ENCODE assay signal across 17 cellular contexts in the genomic region with DNA sequence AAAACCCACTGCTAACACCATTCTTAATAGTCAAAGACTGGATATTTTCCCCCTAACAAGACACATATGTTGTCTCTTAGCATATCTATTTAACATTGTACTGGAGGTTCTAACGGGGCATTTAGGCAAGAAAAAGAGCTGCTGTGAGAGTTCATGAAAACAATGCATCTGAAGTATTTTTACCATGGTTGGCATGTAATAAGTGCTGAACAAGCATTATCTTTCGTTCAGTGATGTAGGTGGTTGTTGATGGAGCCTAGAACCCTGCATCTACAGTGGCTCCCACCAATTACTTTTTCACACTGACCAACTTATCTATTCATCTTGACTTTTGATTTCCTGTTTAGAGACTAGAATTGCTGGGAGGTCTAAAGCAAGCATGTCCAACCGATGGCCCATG. TPM values are rescaled to one million over a fixed set of nuclear protein-coding genes. Genes with fewer than 3 reads are reported as not detected.
A peak's percentile ranks its signal among the peaks of the same experiment; 100 is the strongest.
DNase-seq lines count a peak whose midpoint lies in the region; ATAC-seq and TF ChIP-seq lines count a peak whose summit lies in the region.
"Had no signal": no experiment of that assay in that cellular context is flagged by ENCODE, and none has a peak within 500 bp of the region (broad histone marks: within the 10 kb centered on the region; RNA-seq: fewer than 3 reads in every experiment).

No MANE protein-coding gene starts in this region.

- no peaks in the 10 kb centered on the region for H3K27me3 ChIP-seq in DOHH2 (ENCODE audit: control insufficient read depth, low read length)
- no peaks in the 10 kb centered on the region for H3K27me3 ChIP-seq in neutrophil
- H3K27me3 ChIP-seq in left lung = no peaks in the 10 kb centered on the region

- H3K4me2 ChIP-seq in DOHH2 (ENCODE audit: low read length) = peak overlapping the region; percentile 37
- H3K4me2 ChIP-seq: PC-9, SK-N-SH had no signal

- ATAC-seq in left lung = no peak

- peaks cover 10% of the 10 kb centered on the region; the same call in 1 of the 2 replicates for H4K20me1 ChIP-seq in DOHH2 (ENCODE audit: control insufficient read depth, insufficient read depth, low read depth, low read length)

- H3K36me3 Mint-ChIP-seq in T-helper 2 cell treated with Interferon-gamma antibody and Interleukin-4, amounts not matched to agents 5 μg/mL and 100 μg/mL, for 36 hours (ENCODE audit: low read depth) = peaks cover 5% of the 10 kb centered on the region
- peaks cover 20% of the 10 kb centered on the region for H3K36me3 Mint-ChIP-seq in activated T-helper 1 cell treated with anti-CD3 and anti-CD28 coated beads, Interleukin-12 subunit alpha, Interleukin-12 subunit beta, Interleukin-2, Interleukin-4 antibody, amounts not matched to agents 30 ng/mL and 10 ng/mL and 1 ng/mL, durations not matched to agents 14 hours and 24 hours and 36 hours (ENCODE audit: low read depth)

- H3K27ac Mint-ChIP-seq in T-helper 2 cell treated with Interferon-gamma antibody and Interleukin-4, amounts not matched to agents 5 μg/mL and 100 μg/mL, for 36 hours = no peak overlapping the region
- peak overlapping the region; percentile 45 for H3K27ac Mint-ChIP-seq in activated T-helper 1 cell treated with anti-CD3 and anti-CD28 coated beads, Interleukin-12 subunit alpha, Interleukin-12 subunit beta, Interleukin-2, Interleukin-4 antibody, amounts not matched to agents 30 ng/mL and 10 ng/mL and 1 ng/mL, durations not matched to agents 14 hours and 24 hours and 36 hours

- TF ChIP-seq CTCF in DOHH2 (IDR thresholded peaks at IDR 0.05; ENCODE audit: low read depth, low read length, poor library complexity, severe bottlenecking) (no peak), neutrophil (IDR thresholded peaks at IDR 0.05) (no peak), left lung (IDR thresholded peaks at IDR 0.05) (no peak)

- peaks cover 12% of the 10 kb centered on the region; the same call in 1 of the 2 replicates for H3F3A ChIP-seq in DOHH2 (ENCODE audit: control insufficient read depth, insufficient read depth)

- peaks cover 58% of the 10 kb centered on the region for H3K4me1 Mint-ChIP-seq in T-helper 2 cell treated with Interferon-gamma antibody and Interleukin-4, amounts not matched to agents 5 μg/mL and 100 μg/mL, for 36 hours (ENCODE audit: low read depth)
- peaks cover 77% of the 10 kb centered on the region for H3K4me1 Mint-ChIP-seq in activated T-helper 1 cell treated with anti-CD3 and anti-CD28 coated beads, Interleukin-12 subunit alpha, Interleukin-12 subunit beta, Interleukin-2, Interleukin-4 antibody, amounts not matched to agents 30 ng/mL and 10 ng/mL and 1 ng/mL, durations not matched to agents 14 hours and 24 hours and 36 hours (ENCODE audit: low read depth)

- H3K4me1 ChIP-seq in DOHH2 (ENCODE audit: control insufficient read depth, low read length) (peaks cover 40% of the 10 kb centered on the region), neutrophil (ENCODE audit: control insufficient read depth in 1 of 2, insufficient read depth in 1 of 2, low read depth in 1 of 2, low read length in 1 of 2) (peaks cover 88 to 89% of the 10 kb centered on the region in 2 experiments), left lung (peaks cover 51 to 96% of the 10 kb centered on the region in 2 donors)

- H3K9me3 Mint-ChIP-seq in T-helper 2 cell treated with Interferon-gamma antibody and Interleukin-4, amounts not matched to agents 5 μg/mL and 100 μg/mL, for 36 hours = no peaks in the 10 kb centered on the region
- no peaks in the 10 kb centered on the region for H3K9me3 Mint-ChIP-seq in activated T-helper 1 cell treated with anti-CD3 and anti-CD28 coated beads, Interleukin-12 subunit alpha, Interleukin-12 subunit beta, Interleukin-2, Interleukin-4 antibody, amounts not matched to agents 30 ng/mL and 10 ng/mL and 1 ng/mL, durations not matched to agents 14 hours and 24 hours and 36 hours

- H3K9me3 ChIP-seq in DOHH2 (ENCODE audit: control insufficient read depth, insufficient read depth, low read length) = no peaks in the 10 kb centered on the region
- no peaks in the 10 kb centered on the region for H3K9me3 ChIP-seq in neutrophil
- no peaks in the 10 kb centered on the region for H3K9me3 ChIP-seq in left lung
- H3K9me3 ChIP-seq: SK-N-SH had no signal

- no peaks in the 10 kb centered on the region for H3K36me3 ChIP-seq in DOHH2 (ENCODE audit: control insufficient read depth, low read length)
- H3K36me3 ChIP-seq in neutrophil = no peaks in the 10 kb centered on the region
- no peaks in the 10 kb centered on the region for H3K36me3 ChIP-seq in left lung

- no peak overlapping the region for H3K4me3 ChIP-seq in DOHH2 (ENCODE audit: low read length)
- H3K4me3 ChIP-seq in neutrophil (ENCODE audit: low read depth in 1 of 2, low read length in 1 of 2) = peak overlapping the region in 1 of 2 experiments; percentile 39
- H3K4me3 ChIP-seq in left lung = no peak overlapping the region
- H3K4me3 ChIP-seq: PC-9 had no signal

- H3K79me2 ChIP-seq in DOHH2 (ENCODE audit: control insufficient read depth, low read length) = peaks cover 93% of the 10 kb centered on the region

- DNase-seq in T-helper 2 cell treated with Interferon-gamma antibody and Interleukin-4, amounts not matched to agents 5 μg/mL and 100 μg/mL, for 36 hours (ENCODE audit: low spot score) = no peak
- DNase-seq in T-helper 2 cell = no peak
- DNase-seq in activated T-helper 1 cell treated with anti-CD3 and anti-CD28 coated beads, Interleukin-12 subunit alpha, Interleukin-12 subunit beta, Interleukin-2, Interleukin-4 antibody, amounts not matched to agents 30 ng/mL and 10 ng/mL and 1 ng/mL, durations not matched to agents 14 hours and 24 hours and 36 hours (ENCODE audit: low spot score) = no peak
- DNase-seq in occipital lobe (lab: John Stamatoyannopoulos, UW) = no peak
- DNase-seq in left lung = no peak
- DNase-seq in HCEC 1CT = no peak
- DNase-seq: anterior cingulate cortex; foreskin melanocyte; GOT3; NCI-H2029; NCI-H526; PC-9; SK-N-SH; stimulated activated CD4-positive, alpha-beta T cell treated with anti-CD3 and anti-CD28 coated beads, Interleukin-15, amount 100 ng/mL, for 24 hours had no signal

- no peaks in the 10 kb centered on the region for H3K9me2 ChIP-seq in DOHH2 (replicated peaks; ENCODE audit: control insufficient read depth, low read length)
- H3K9me2 ChIP-seq: SK-N-SH had no signal

- no peaks in the 10 kb centered on the region for H3K27me3 Mint-ChIP-seq in T-helper 2 cell treated with Interferon-gamma antibody and Interleukin-4, amounts not matched to agents 5 μg/mL and 100 μg/mL, for 36 hours (ENCODE audit: low read depth)
- H3K27me3 Mint-ChIP-seq in activated T-helper 1 cell treated with anti-CD3 and anti-CD28 coated beads, Interleukin-12 subunit alpha, Interleukin-12 subunit beta, Interleukin-2, Interleukin-4 antibody, amounts not matched to agents 30 ng/mL and 10 ng/mL and 1 ng/mL, durations not matched to agents 14 hours and 24 hours and 36 hours (ENCODE audit: insufficient read depth) = peaks cover 2% of the 10 kb centered on the region

- H3K27ac ChIP-seq in DOHH2 (ENCODE audit: low read depth, low read length) (no peak overlapping the region), neutrophil (peak overlapping the region; percentile 99), left lung (peak overlapping the region in 1 of 2 donors; percentile 74)
- H3K27ac ChIP-seq: 22Rv1, PC-9 had no signal

- peak overlapping the region; percentile 28 for H3K4me3 Mint-ChIP-seq in T-helper 2 cell treated with Interferon-gamma antibody and Interleukin-4, amounts not matched to agents 5 μg/mL and 100 μg/mL, for 36 hours
- H3K4me3 Mint-ChIP-seq in activated T-helper 1 cell treated with anti-CD3 and anti-CD28 coated beads, Interleukin-12 subunit alpha, Interleukin-12 subunit beta, Interleukin-2, Interleukin-4 antibody, amounts not matched to agents 30 ng/mL and 10 ng/mL and 1 ng/mL, durations not matched to agents 14 hours and 24 hours and 36 hours = no peak overlapping the region

- intact Hi-C loops in activated T-helper 1 cell treated with anti-CD3 and anti-CD28 coated beads, Interleukin-12 subunit alpha, Interleukin-12 subunit beta, Interleukin-2, Interleukin-4 antibody, amounts not matched to agents 30 ng/mL and 10 ng/mL and 1 ng/mL, durations not matched to agents 14 hours and 24 hours and 36 hours (cut with micrococcal nuclease) = loop anchor here (2.0 kb wide), 1 partner anchor 14 kb away; no protein-coding TSS in a partner anchor
- intact Hi-C loops in left lung (cut with DNase I) = no loop called here

RNA-seq across cellular contexts. Expression of gene B4GALT1, which starts 12.8 kb away (rescaled TPM):
- 64.4 and 66.5 TPM in 2 replicates for total RNA-seq in activated T-helper 1 cell treated with anti-CD3 and anti-CD28 coated beads, Interleukin-12 subunit alpha, Interleukin-12 subunit beta, Interleukin-2, Interleukin-4 antibody, amounts not matched to agents 30 ng/mL and 10 ng/mL and 1 ng/mL, durations not matched to agents 14 hours and 24 hours and 36 hours
- total RNA-seq in occipital lobe = 1.2 TPM
- total RNA-seq in left lung = 100 to 1,000 TPM in 1 of 2 donors, 10 to 100 TPM in 1; 83.6 to 107 TPM

Comparison
In these comparisons a context has a peak if more than half of its experiments do, and no peak if none do; other contexts are left out.
1. RNA of gene B4GALT1, which starts 12.8 kb away (total RNA-seq): 83.6 to 107 TPM in left lung and 64.4 to 66.5 TPM in activated T-helper 1 cell treated with anti-CD3 and anti-CD28 coated beads, Interleukin-12 subunit alpha, Interleukin-12 subunit beta, Interleukin-2, Interleukin-4 antibody, amounts not matched to agents 30 ng/mL and 10 ng/mL and 1 ng/mL, durations not matched to agents 14 hours and 24 hours and 36 hours; 1.2 TPM in occipital lobe (single experiment); every median in the first group is over 10 times any median in the second.